16 cellular contexts compared by ENCODE assay signal in genomic region chr3:12107071-12107713, GRCh38. TPM values are rescaled to one million over a fixed set of nuclear protein-coding genes. Genes with fewer than 3 reads are reported as not detected.
DNase-seq lines count a peak whose midpoint lies in the region; ATAC-seq and TF ChIP-seq lines count a peak whose summit lies in the region.
"Had no signal": no experiment of that assay in that cellular context is flagged by ENCODE, and none has a peak within 500 bp of the region (broad histone marks: within the 10 kb centered on the region; RNA-seq: fewer than 3 reads in every experiment).

No MANE protein-coding gene starts in this region.

- CTCF ChIA-PET in PC-3 (lab: Charles Lee): no interaction called here

- H3F3A ChIP-seq in PC-3 (ENCODE audit: low read length, unreplicated experiment): no peaks in the 10 kb centered on the region

- WGBS in spleen, 5 donors: 57 to 69% (median 65%) methylated on average over 8 of the region's 8 CpGs

- H3K79me2 ChIP-seq in PC-3 (ENCODE audit: low read length): no peaks in the 10 kb centered on the region

- H3K9ac ChIP-seq in PC-3 (ENCODE audit: low read length): no peak overlapping the region
- H3K9ac ChIP-seq: GM23248 had no signal

- DNase-seq in RPMI7951 (ENCODE audit: low read depth) (peak; percentile 10), cerebellar cortex (ENCODE audit: low spot score) (peak; percentile 69), fibroblast of mammary gland (ENCODE audit: low read depth) (peak; percentile 10), spleen (no peak), NCI-H446 treated with DMSO at 0.1 percent for 48 hours (lab: John Stamatoyannopoulos, UW) (no peak), PC-3 (no peak)
- no peak for DNase-seq in activated effector memory CD4-positive, alpha-beta T cell treated with anti-CD3 and anti-CD28 coated beads, Interleukin-2, amount 50 U/mL, for 16 hours
- DNase-seq: CD8-positive, alpha-beta T cell; COR-L47; GM23248; IMR-90 had no signal

- intact Hi-C loops in spleen (cut with DNase I; ENCODE audit: low total_unique reads) (no loop called here), PC-3 (cut with micrococcal nuclease) (no loop called here)

- POLR2A ChIA-PET in PC-3 (lab: Charles Lee; ENCODE audit: unreplicated experiment): no interaction called here

- no peaks in the 10 kb centered on the region for H4K20me1 ChIP-seq in PC-3 (ENCODE audit: low read length)

- BruUV-seq in PC-3 (replicated peaks; lab: Mats Ljungman, UMichigan): no TSS peak

- ATAC-seq in PC-3: no peak
- ATAC-seq: A549; CD8-positive, alpha-beta T cell; GM12878; HCT116 had no signal

- H3K27me3 ChIP-seq in spleen (replicated peaks in 1 of 7) (no peaks in the 10 kb centered on the region), PC-3 (ENCODE audit: low read length) (peaks cover 7% of the 10 kb centered on the region; the same call in 1 of the 2 replicates)

- TF ChIP-seq CTCF in fibroblast of mammary gland (conservative IDR thresholded peaks at IDR 0.05; ENCODE audit: control insufficient read depth, insufficient read depth, low read depth, low read length) (no peak), spleen (IDR thresholded peaks at IDR 0.05 in 8 of 11, conservative IDR thresholded peaks at IDR 0.05 in 3 of 11) (no peak), PC-3 (conservative IDR thresholded peaks at IDR 0.05; ENCODE audit: low read depth, low read length) (no peak)

- H3K4me2 ChIP-seq in PC-3 (ENCODE audit: low read length): no peak overlapping the region
- H3K4me2 ChIP-seq: A549 had no signal

- no peaks in the 10 kb centered on the region for H3K9me2 ChIP-seq in PC-3 (replicated peaks; ENCODE audit: low read length)

- H3K9me3 ChIP-seq in spleen (peaks cover 0 to 13% (median 0%) of the 10 kb centered on the region in 8 donors), PC-3 (ENCODE audit: low read length) (no peaks in the 10 kb centered on the region)

- H3K4me1 ChIP-seq in spleen: peaks cover 0 to 6% (median 0%) of the 10 kb centered on the region in 6 donors
- H3K4me1 ChIP-seq in PC-3 (ENCODE audit: insufficient read depth, low read length): no peaks in the 10 kb centered on the region
- H3K4me1 ChIP-seq: A549 had no signal

- no peaks in the 10 kb centered on the region for H3K36me3 ChIP-seq in spleen
- H3K36me3 ChIP-seq in PC-3 (ENCODE audit: low read depth, low read length): no peaks in the 10 kb centered on the region

- H2AFZ ChIP-seq in PC-3 (ENCODE audit: low read length): no peak overlapping the region
- H2AFZ ChIP-seq: GM23248 had no signal

- H3K27ac ChIP-seq in spleen (peak overlapping the region in 7 of 8 donors; percentile 36 to 59 (median 43)), PC-3 (ENCODE audit: low read length) (no peak overlapping the region)
- H3K27ac ChIP-seq: A549, GM23248, HL-60 had no signal

- no peak overlapping the region for H3K4me3 ChIP-seq in fibroblast of mammary gland (ENCODE audit: control insufficient read depth, low read depth, low read length)
- no peak overlapping the region for H3K4me3 ChIP-seq in spleen
- H3K4me3 ChIP-seq in PC-3 (ENCODE audit: low read length): no peak overlapping the region
- H3K4me3 ChIP-seq: A549, GM12878, GM23248 had no signal

- no peak for TF ChIP-seq POLR2A in spleen (IDR thresholded peaks at IDR 0.05)

RNA-seq across cellular contexts. Expression of gene TIMP4, which starts 51.5 kb away (rescaled TPM):
- total RNA-seq in RPMI7951 (2014; rRNA removed; shearing (Covaris generic)): 0.10 TPM in 1 of 2 replicates, not detected in the other
- 10 to 100 TPM in 1 of 7 donors, 1 to 10 TPM in 4, under 1 TPM in 2; 0.37 to 10.8 (median 2.5) TPM for total RNA-seq in spleen
- polyA plus RNA-seq in spleen: 1 to 10 TPM in 2 of 3 donors, under 1 TPM in 1; 0.43 to 2.4 (median 1.9) TPM
- total RNA-seq in PC-3 (2014; rRNA removed): 7.3 and 7.6 TPM in 2 replicates
- total RNA-seq: CD8-positive, alpha-beta T cell; GM12878 had no signal
- polyA plus RNA-seq: CD14-positive monocyte, GM23248 had no signal

Comparison
In these comparisons a context has a peak if more than half of its experiments do, and no peak if none do; other contexts are left out.
1. DNase-seq: peak in RPMI7951 (single experiment), cerebellar cortex (single experiment) and fibroblast of mammary gland (single experiment); none in spleen (single experiment), NCI-H446 treated with DMSO at 0.1 percent for 48 hours (single experiment), activated effector memory CD4-positive, alpha-beta T cell treated with anti-CD3 and anti-CD28 coated beads, Interleukin-2, amount 50 U/mL, for 16 hours (single experiment) and PC-3 (single experiment).